ENCODE assay signal across 8 cellular contexts in genomic region chr12:40446385-40446784, GRCh38.
A peak's percentile ranks its signal among the peaks of the same experiment; 100 is the strongest.
DNase-seq lines count a peak whose midpoint lies in the region; ATAC-seq and TF ChIP-seq lines count a peak whose summit lies in the region.
"Had no signal": no experiment of that assay in that cellular context is flagged by ENCODE, and none has a peak within 500 bp of the region (broad histone marks: within the 10 kb centered on the region; RNA-seq: fewer than 3 reads in every experiment).

No MANE protein-coding gene starts in this region.

- ATAC-seq in HG02981 (IDR thresholded peaks at IDR 0.05; ENCODE audit: unreplicated experiment) = peak; percentile 79
- ATAC-seq in GM18505 (IDR thresholded peaks at IDR 0.05; ENCODE audit: unreplicated experiment) = no peak
- no peak for ATAC-seq in GM21381 (IDR thresholded peaks at IDR 0.05; ENCODE audit: unreplicated experiment)

- TF ChIP-seq POLR2A in GM18505 (IDR thresholded peaks at IDR 0.05; ENCODE audit: borderline replicate concordance, extremely low read depth, insufficient read depth, insufficient read length) = no peak

- TF ChIP-seq CTCF in GM13976 (IDR thresholded peaks at IDR 0.05; ENCODE audit: borderline replicate concordance, control extremely low read depth, extremely low read depth, insufficient read depth, missing control alignments) = peak; percentile 42

- in situ Hi-C loops in GM13976 (cut with MboI; ENCODE audit: low sequenced_read_pairs, unreplicated experiment) = no loop called here
- in situ Hi-C loops in SK-MEL-5 (cut with HindIII; ENCODE audit: low pct_unique_long_range_greater_than_20kb, low sequenced_read_pairs) = no loop called here

- DNase-seq in GM13976 (ENCODE audit: low spot score) = peak; percentile 20
- peak; percentile 63 for DNase-seq in SK-MEL-5 (ENCODE audit: low read depth, low spot score)
- peak; percentile 4 to 17 for DNase-seq in lung microvascular endothelial cell (ENCODE audit: low read depth in 2 of 2)
- DNase-seq in islet precursor cell = no peak
- DNase-seq: naive B cell had no signal
